In genomic region chr15:89175617-89176191, GRCh38 we compare ENCODE assay signal across 1 cellular context.
TF ChIP-seq lines count a peak whose summit lies in the region.

No MANE protein-coding gene starts in this region.

TF ChIP-seq in IMR-90, 13 proteins besides CTCF, POLR2A, EP300 and RAD21:
- no peak for TF ChIP-seq BHLHE40 (IDR thresholded peaks at IDR 0.05; ENCODE audit: low read depth, low read length)
- no peak for TF ChIP-seq MAFK (IDR thresholded peaks at IDR 0.05; ENCODE audit: low read depth, low read length)
- TF ChIP-seq USF2 (IDR thresholded peaks at IDR 0.05; ENCODE audit: low read depth, low read length) = no peak
- TF ChIP-seq RCOR1 (IDR thresholded peaks at IDR 0.05; ENCODE audit: insufficient replicate concordance, low read length) = no peak
- TF ChIP-seq ELK1 (IDR thresholded peaks at IDR 0.05; ENCODE audit: borderline replicate concordance, low read depth, low read length) = no peak
- 0 out of 2 replicates have a peak, but pooled peaks have one; percentile 30 for TF ChIP-seq CEBPB (IDR thresholded peaks at IDR 0.05; ENCODE audit: low read depth, low read length)
TF ChIP-seq in IMR-90: peak in this region for 1.
